In genomic region chr2:63053235-63053888, GRCh38 we compare ENCODE assay signal across 1 cellular context.
TF ChIP-seq lines count a peak whose summit lies in the region.

No MANE protein-coding gene starts in this region.

TF ChIP-seq in GM12878, 131 proteins besides CTCF, POLR2A, EP300 and RAD21:
- TF ChIP-seq KDM1A (IDR thresholded peaks at IDR 0.05; ENCODE audit: borderline replicate concordance) (no peak), EGR1 (IDR thresholded peaks at IDR 0.05; ENCODE audit: borderline replicate concordance in 1 of 2, low read depth in 2 of 2, low read length in 2 of 2) (no peak), ZNF217 (IDR thresholded peaks at IDR 0.05) (no peak), CHD1 (IDR thresholded peaks at IDR 0.05; ENCODE audit: low read depth, low read length) (no peak), DPF2 (IDR thresholded peaks at IDR 0.05) (no peak), ZSCAN29 (IDR thresholded peaks at IDR 0.05) (no peak), POLR2AphosphoS5 (IDR thresholded peaks at IDR 0.05; ENCODE audit: low read length) (no peak), MXI1 (IDR thresholded peaks at IDR 0.05; ENCODE audit: low read depth, low read length) (no peak), ZNF384 (IDR thresholded peaks at IDR 0.05; ENCODE audit: borderline replicate concordance, low read depth, low read length) (no peak), E4F1 (IDR thresholded peaks at IDR 0.05; ENCODE audit: borderline replicate concordance, partially characterized antibody) (no peak), GATAD2B (conservative IDR thresholded peaks at IDR 0.05; ENCODE audit: low read depth) (no peak), TCF3 (IDR thresholded peaks at IDR 0.05; ENCODE audit: borderline replicate concordance, insufficient read depth, low read depth, low read length) (no peak), ATF3 (IDR thresholded peaks at IDR 0.05; ENCODE audit: borderline replicate concordance, extremely low read depth, low read depth, low read length) (no peak), TCF7 (IDR thresholded peaks at IDR 0.05; ENCODE audit: borderline replicate concordance) (no peak)
- TF ChIP-seq, protein P1, sequence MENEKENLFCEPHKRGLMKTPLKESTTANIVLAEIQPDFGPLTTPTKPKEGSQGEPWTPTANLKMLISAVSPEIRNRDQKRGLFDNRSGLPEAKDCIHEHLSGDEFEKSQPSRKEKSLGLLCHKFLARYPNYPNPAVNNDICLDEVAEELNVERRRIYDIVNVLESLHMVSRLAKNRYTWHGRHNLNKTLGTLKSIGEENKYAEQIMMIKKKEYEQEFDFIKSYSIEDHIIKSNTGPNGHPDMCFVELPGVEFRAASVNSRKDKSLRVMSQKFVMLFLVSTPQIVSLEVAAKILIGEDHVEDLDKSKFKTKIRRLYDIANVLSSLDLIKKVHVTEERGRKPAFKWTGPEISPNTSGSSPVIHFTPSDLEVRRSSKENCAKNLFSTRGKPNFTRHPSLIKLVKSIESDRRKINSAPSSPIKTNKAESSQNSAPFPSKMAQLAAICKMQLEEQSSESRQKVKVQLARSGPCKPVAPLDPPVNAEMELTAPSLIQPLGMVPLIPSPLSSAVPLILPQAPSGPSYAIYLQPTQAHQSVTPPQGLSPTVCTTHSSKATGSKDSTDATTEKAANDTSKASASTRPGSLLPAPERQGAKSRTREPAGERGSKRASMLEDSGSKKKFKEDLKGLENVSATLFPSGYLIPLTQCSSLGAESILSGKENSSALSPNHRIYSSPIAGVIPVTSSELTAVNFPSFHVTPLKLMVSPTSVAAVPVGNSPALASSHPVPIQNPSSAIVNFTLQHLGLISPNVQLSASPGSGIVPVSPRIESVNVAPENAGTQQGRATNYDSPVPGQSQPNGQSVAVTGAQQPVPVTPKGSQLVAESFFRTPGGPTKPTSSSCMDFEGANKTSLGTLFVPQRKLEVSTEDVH (IDR thresholded peaks at IDR 0.05; ENCODE audit: low read depth, partially characterized antibody) = no peak
- TF ChIP-seq, protein P2, sequence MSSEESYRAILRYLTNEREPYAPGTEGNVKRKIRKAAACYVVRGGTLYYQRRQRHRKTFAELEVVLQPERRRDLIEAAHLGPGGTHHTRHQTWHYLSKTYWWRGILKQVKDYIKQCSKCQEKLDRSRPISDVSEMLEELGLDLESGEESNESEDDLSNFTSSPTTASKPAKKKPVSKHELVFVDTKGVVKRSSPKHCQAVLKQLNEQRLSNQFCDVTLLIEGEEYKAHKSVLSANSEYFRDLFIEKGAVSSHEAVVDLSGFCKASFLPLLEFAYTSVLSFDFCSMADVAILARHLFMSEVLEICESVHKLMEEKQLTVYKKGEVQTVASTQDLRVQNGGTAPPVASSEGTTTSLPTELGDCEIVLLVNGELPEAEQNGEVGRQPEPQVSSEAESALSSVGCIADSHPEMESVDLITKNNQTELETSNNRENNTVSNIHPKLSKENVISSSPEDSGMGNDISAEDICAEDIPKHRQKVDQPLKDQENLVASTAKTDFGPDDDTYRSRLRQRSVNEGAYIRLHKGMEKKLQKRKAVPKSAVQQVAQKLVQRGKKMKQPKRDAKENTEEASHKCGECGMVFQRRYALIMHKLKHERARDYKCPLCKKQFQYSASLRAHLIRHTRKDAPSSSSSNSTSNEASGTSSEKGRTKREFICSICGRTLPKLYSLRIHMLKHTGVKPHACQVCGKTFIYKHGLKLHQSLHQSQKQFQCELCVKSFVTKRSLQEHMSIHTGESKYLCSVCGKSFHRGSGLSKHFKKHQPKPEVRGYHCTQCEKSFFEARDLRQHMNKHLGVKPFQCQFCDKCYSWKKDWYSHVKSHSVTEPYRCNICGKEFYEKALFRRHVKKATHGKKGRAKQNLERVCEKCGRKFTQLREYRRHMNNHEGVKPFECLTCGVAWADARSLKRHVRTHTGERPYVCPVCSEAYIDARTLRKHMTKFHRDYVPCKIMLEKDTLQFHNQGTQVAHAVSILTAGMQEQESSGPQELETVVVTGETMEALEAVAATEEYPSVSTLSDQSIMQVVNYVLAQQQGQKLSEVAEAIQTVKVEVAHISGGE (CRISPR knock-in tag; IDR thresholded peaks at IDR 0.05) = no peak
- TF ChIP-seq, protein P3, sequence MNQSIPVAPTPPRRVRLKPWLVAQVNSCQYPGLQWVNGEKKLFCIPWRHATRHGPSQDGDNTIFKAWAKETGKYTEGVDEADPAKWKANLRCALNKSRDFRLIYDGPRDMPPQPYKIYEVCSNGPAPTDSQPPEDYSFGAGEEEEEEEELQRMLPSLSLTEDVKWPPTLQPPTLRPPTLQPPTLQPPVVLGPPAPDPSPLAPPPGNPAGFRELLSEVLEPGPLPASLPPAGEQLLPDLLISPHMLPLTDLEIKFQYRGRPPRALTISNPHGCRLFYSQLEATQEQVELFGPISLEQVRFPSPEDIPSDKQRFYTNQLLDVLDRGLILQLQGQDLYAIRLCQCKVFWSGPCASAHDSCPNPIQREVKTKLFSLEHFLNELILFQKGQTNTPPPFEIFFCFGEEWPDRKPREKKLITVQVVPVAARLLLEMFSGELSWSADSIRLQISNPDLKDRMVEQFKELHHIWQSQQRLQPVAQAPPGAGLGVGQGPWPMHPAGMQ (IDR thresholded peaks at IDR 0.05; ENCODE audit: borderline replicate concordance) = no peak
